Comparison of ENCODE assay signal across 8 cellular contexts in the genomic region with DNA sequence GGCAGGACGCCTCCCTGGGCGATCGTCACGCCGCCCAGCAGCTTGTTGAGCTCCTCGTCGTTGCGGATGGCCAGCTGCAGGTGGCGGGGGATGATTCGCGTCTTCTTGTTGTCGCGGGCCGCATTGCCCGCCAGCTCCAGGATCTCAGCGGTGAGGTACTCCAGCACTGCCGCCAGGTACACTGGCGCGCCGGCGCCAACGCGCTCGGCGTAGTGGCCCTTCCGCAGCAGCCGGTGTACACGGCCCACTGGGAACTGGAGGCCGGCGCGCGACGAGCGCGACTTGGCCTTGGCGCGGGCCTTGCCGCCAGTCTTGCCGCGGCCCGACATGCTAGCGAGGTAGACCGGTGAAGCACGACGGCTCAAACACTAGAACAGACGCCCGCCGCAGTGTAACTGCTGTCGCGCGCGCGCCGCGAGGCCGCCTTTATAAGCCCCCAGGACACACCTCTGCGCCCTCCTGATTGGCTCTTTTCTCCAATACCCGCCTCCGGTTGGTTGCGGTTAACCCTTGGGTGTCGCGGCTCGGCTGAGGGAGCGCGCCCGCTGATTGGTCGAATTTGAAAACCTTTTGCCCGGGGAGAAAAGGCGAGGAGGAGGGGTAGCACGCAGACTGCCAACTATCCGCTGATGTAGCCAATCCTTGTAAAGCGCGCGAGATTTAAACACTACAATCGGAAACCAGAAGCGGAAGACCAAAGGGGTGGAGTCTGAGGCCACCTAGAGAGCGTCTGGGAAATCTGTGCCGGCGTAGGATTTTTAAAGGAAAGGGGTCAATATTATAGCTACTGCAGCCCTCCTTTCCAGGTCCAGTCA. TPM values are rescaled to one million over a fixed set of nuclear protein-coding genes. Genes with fewer than 3 reads are reported as not detected.
DNase-seq lines count a peak whose midpoint lies in the region; ATAC-seq lines count a peak whose summit lies in the region.

No MANE protein-coding gene starts in this region.

- intact Hi-C loops in dendritic cell treated with granulocyte-macrophage colony-stimulating factor and Interleukin-4, amounts not matched to agents 40 ng/mL and 50 ng/mL, for 4 days (cut with micrococcal nuclease) = loop anchor here (1.0 kb wide), 1 partner anchor 38 kb away; a partner anchor contains a TSS

- H3K4me3 Mint-ChIP-seq in dendritic cell treated with granulocyte-macrophage colony-stimulating factor and Interleukin-4, amounts not matched to agents 40 ng/mL and 50 ng/mL, for 4 days = peak overlapping the region; percentile 90

- H3K9me3 Mint-ChIP-seq in dendritic cell treated with granulocyte-macrophage colony-stimulating factor and Interleukin-4, amounts not matched to agents 40 ng/mL and 50 ng/mL, for 4 days = no peaks in the 10 kb centered on the region

- H3K27ac Mint-ChIP-seq in dendritic cell treated with granulocyte-macrophage colony-stimulating factor and Interleukin-4, amounts not matched to agents 40 ng/mL and 50 ng/mL, for 4 days = peak overlapping the region; percentile 90

- H3K27me3 Mint-ChIP-seq in dendritic cell treated with granulocyte-macrophage colony-stimulating factor and Interleukin-4, amounts not matched to agents 40 ng/mL and 50 ng/mL, for 4 days = no peaks in the 10 kb centered on the region

- peaks cover 74% of the 10 kb centered on the region for H3K36me3 Mint-ChIP-seq in dendritic cell treated with granulocyte-macrophage colony-stimulating factor and Interleukin-4, amounts not matched to agents 40 ng/mL and 50 ng/mL, for 4 days (ENCODE audit: low read depth)

- peak; percentile 76 for ATAC-seq in GM19397 (IDR thresholded peaks at IDR 0.05; ENCODE audit: unreplicated experiment)
- ATAC-seq in HG03565 (IDR thresholded peaks at IDR 0.05; ENCODE audit: unreplicated experiment) = peak; percentile 70
- ATAC-seq in left lobe of liver = peak; percentile 89

- DNase-seq in CD1c-positive myeloid dendritic cell (ENCODE audit: extremely low spot score) = peak; percentile 100
- peak; percentile 99 for DNase-seq in NCI-H748 (lab: John Stamatoyannopoulos, UW; ENCODE audit: unreplicated experiment)
- peak; percentile 98 to 99 for DNase-seq in activated CD4-positive, alpha-beta T cell treated with anti-CD3 and anti-CD28 coated beads, Interleukin-2, amount 50 U/mL, for 24 hours (ENCODE audit: low read depth in 1 of 2, low spot score in 1 of 2)
- peak; percentile 99 for DNase-seq in left lobe of liver (ENCODE audit: low spot score)
- peak; percentile 99 for DNase-seq in stimulated activated CD4-positive, alpha-beta T cell treated with anti-CD3 and anti-CD28 coated beads, Interleukin-2, amount 100 ng/mL, for 24 hours

- peaks cover 50% of the 10 kb centered on the region for H3K4me1 Mint-ChIP-seq in dendritic cell treated with granulocyte-macrophage colony-stimulating factor and Interleukin-4, amounts not matched to agents 40 ng/mL and 50 ng/mL, for 4 days (ENCODE audit: low read depth)

RNA-seq across cellular contexts. Expression of a gene that starts 6.4 kb away (rescaled TPM):
- 34.3 TPM for total RNA-seq in left lobe of liver

RNA-seq across cellular contexts. Expression of a gene that starts 10.6 kb away (rescaled TPM):
- total RNA-seq in left lobe of liver = 15.1 TPM

RNA-seq across cellular contexts. Expression of a gene that starts 11.9 kb away (rescaled TPM):
- 9.2 TPM for total RNA-seq in left lobe of liver

RNA-seq across cellular contexts. Expression of a gene that starts 26.1 kb away (rescaled TPM):
- total RNA-seq in left lobe of liver = 8.9 TPM

RNA-seq across cellular contexts. Expression of a gene that starts 27.7 kb away (rescaled TPM):
- total RNA-seq in left lobe of liver = 8.7 TPM

Comparison
In these comparisons a context has a peak if more than half of its experiments do, and no peak if none do; other contexts are left out.
1. Peak in every context shown above with its lines: DNase-seq and ATAC-seq.